20 cellular contexts compared by ENCODE assay signal in the genomic region with DNA sequence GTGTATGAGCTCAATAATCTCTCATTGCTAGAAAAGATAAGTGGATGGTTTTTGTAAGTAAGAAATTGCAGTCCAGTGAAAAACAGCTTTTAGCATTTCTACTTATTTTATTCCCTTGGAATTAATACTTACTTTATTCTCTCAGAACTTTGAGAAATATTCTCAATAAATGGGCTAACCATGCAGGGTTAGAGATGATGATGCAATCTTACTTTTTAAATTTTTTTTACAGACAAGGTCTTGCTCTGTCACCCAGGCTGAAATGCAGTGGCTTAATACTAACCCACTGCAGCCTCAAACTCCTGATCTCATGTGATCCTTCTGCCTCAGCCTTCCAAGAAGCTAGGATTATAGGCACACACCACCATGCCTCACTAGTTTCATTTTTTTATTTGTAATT.
"Had no signal": no experiment of that assay in that cellular context is flagged by ENCODE, and none has a peak within 500 bp of the region (broad histone marks: within the 10 kb centered on the region; RNA-seq: fewer than 3 reads in every experiment).

No MANE protein-coding gene starts in this region.

- H3K27me3 ChIP-seq: dorsolateral prefrontal cortex, heart left ventricle, sigmoid colon, thyroid gland, upper lobe of right lung, vagina had no signal

- H3K27me3 Mint-ChIP-seq: naive thymus-derived CD4-positive, alpha-beta T cell had no signal

- ATAC-seq: heart left ventricle; left lobe of liver; naive thymus-derived CD4-positive, alpha-beta T cell; psoas muscle; upper lobe of right lung had no signal

- H3K27ac Mint-ChIP-seq: naive thymus-derived CD4-positive, alpha-beta T cell; nephron progenitor cell had no signal

- H3K4me3 Mint-ChIP-seq: naive thymus-derived CD4-positive, alpha-beta T cell; nephron progenitor cell had no signal

- FAIRE-seq: islet of Langerhans had no signal

- H3K4me3 ChIP-seq: dorsolateral prefrontal cortex, heart left ventricle, psoas muscle, sigmoid colon, skin epidermis, thyroid gland, upper lobe of right lung, vagina had no signal

- H3K27ac ChIP-seq: dorsolateral prefrontal cortex, heart left ventricle, psoas muscle, sigmoid colon, skin epidermis, thyroid gland, upper lobe of right lung, vagina had no signal

- H3K36me3 ChIP-seq: heart left ventricle, sigmoid colon, thyroid gland, upper lobe of right lung, vagina had no signal

- H3K9me3 ChIP-seq: psoas muscle, sigmoid colon, thyroid gland, upper lobe of right lung, vagina had no signal

- H3K4me1 Mint-ChIP-seq: naive thymus-derived CD4-positive, alpha-beta T cell had no signal

- DNase-seq: cortex of kidney; dorsolateral prefrontal cortex; effector CD8-positive, alpha-beta T cell; foreskin melanocyte; heart left ventricle; hippocampal formation; mammary epithelial cell; naive thymus-derived CD4-positive, alpha-beta T cell; nephron progenitor cell; psoas muscle; sigmoid colon; stimulated activated CD4-positive, alpha-beta T cell treated with anti-CD3 and anti-CD28 coated beads, Interleukin-2, amount 100 ng/mL, for 24 hours; stimulated activated CD4-positive, alpha-beta T cell treated with anti-CD3 and anti-CD28 coated beads, Interleukin-4, amount 100 ng/mL, for 4 hours; stimulated activated naive CD4-positive, alpha-beta T cell; thyroid gland; upper lobe of right lung had no signal

- H3K4me1 ChIP-seq: heart left ventricle, psoas muscle, sigmoid colon, thyroid gland, upper lobe of right lung, vagina had no signal
